In the genomic region with DNA sequence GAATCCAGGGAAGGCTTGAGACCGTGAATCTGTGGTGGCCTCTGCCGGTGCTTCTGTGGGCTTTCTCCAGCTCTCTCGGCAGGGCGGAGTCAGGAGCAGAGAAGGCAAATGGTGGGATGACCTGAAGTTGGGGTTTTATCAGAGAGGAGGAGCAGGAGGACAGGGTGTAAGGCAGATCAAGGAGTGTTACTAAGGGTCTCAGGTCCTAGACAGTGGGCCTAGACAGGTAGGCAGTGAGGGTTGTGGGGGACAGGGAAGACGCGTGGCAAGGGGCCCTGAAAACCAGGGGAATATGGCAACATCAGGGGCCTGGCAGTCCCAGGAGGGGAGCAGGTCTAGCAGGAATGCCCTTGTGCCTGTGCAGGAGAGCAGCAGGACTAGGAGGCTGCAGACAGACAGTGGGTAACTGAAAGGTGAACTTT, we compare ENCODE assay signal across 16 cellular contexts. TPM values are rescaled to one million over a fixed set of nuclear protein-coding genes. Genes with fewer than 3 reads are reported as not detected.
A peak's percentile ranks its signal among the peaks of the same experiment; 100 is the strongest.
DNase-seq lines count a peak whose midpoint lies in the region; ATAC-seq lines count a peak whose summit lies in the region.
"Had no signal": no experiment of that assay in that cellular context is flagged by ENCODE, and none has a peak within 500 bp of the region (broad histone marks: within the 10 kb centered on the region; RNA-seq: fewer than 3 reads in every experiment).

No MANE protein-coding gene starts in this region.

- H3K4me3 Mint-ChIP-seq in CD4-positive, alpha-beta memory T cell, result peak overlapping the region; percentile 1 to 90 (median 80)
- peak overlapping the region; percentile 32 for H3K4me3 Mint-ChIP-seq in activated T-helper 2 cell treated with anti-CD3 and anti-CD28 coated beads, Interferon-gamma antibody, Interleukin-2, Interleukin-4, amounts not matched to agents 10 μg/mL and 5 μg/mL and 100 μg/mL, durations not matched to agents 14 hours and 24 hours and 36 hours (ENCODE audit: low read depth)
- H3K4me3 Mint-ChIP-seq in naive B cell, result no peak overlapping the region

- H3K4me1 Mint-ChIP-seq in CD4-positive, alpha-beta memory T cell, result peaks cover 56 to 83% (median 69%) of the 10 kb centered on the region in 4 donors
- peaks cover 55% of the 10 kb centered on the region for H3K4me1 Mint-ChIP-seq in activated T-helper 2 cell treated with anti-CD3 and anti-CD28 coated beads, Interferon-gamma antibody, Interleukin-2, Interleukin-4, amounts not matched to agents 10 μg/mL and 5 μg/mL and 100 μg/mL, durations not matched to agents 14 hours and 24 hours and 36 hours (ENCODE audit: low read depth)
- peaks cover 0 to 6% (median 3%) of the 10 kb centered on the region in 3 donors for H3K4me1 Mint-ChIP-seq in naive B cell

- H3K9me3 Mint-ChIP-seq in CD4-positive, alpha-beta memory T cell, result peaks cover 0 to 4% (median 0%) of the 10 kb centered on the region in 8 donors
- peaks cover 5% of the 10 kb centered on the region for H3K9me3 Mint-ChIP-seq in activated T-helper 2 cell treated with anti-CD3 and anti-CD28 coated beads, Interferon-gamma antibody, Interleukin-2, Interleukin-4, amounts not matched to agents 10 μg/mL and 5 μg/mL and 100 μg/mL, durations not matched to agents 14 hours and 24 hours and 36 hours
- H3K9me3 Mint-ChIP-seq in naive B cell, result peaks cover 0 to 5% (median 0%) of the 10 kb centered on the region in 7 donors

- no peak for DNase-seq in CD4-positive, alpha-beta memory T cell
- DNase-seq in ELF-1 (ENCODE audit: low read depth, low spot score) (peak; percentile 30), naive B cell (no peak)
- no peak for DNase-seq in activated T-helper 2 cell treated with anti-CD3 and anti-CD28 coated beads, Interferon-gamma antibody, Interleukin-2, Interleukin-4, amounts not matched to agents 10 μg/mL and 5 μg/mL and 100 μg/mL, durations not matched to agents 14 hours and 24 hours and 36 hours (ENCODE audit: low spot score)
- DNase-seq in activated CD4-positive, CD25-positive, alpha-beta regulatory T cell treated with anti-CD3 and anti-CD28 coated beads, Interleukin-2, amount 50 U/mL, for 72 hours, result no peak
- DNase-seq: adrenal gland, cerebellar nuclear complex, DMS53, foreskin melanocyte, Kasumi-1, NCI-H1417 treated with DMSO at 0.1 percent for 48 hours, NCI-H345, right cardiac atrium, SIG-M5 had no signal

- H3K36me3 ChIP-seq in CD4-positive, alpha-beta memory T cell (ENCODE audit: insufficient read depth, low read length), result peaks cover 5% of the 10 kb centered on the region

- POLR2A ChIA-PET in CD4-positive, alpha-beta memory T cell (lab: Charles Lee; ENCODE audit: partially characterized antibody), result interaction anchor here (0.7 to 5.7 kb wide), 16 partner anchors 10 to 412 kb away, joined by 3 to 46 read pairs (median 9); partner anchors contain the start of genes GALM, HNRNPLL, SOS1 and SRSF7

- H3K27me3 ChIP-seq in CD4-positive, alpha-beta memory T cell (ENCODE audit: insufficient read depth, low read length), result no peaks in the 10 kb centered on the region
- H3K27me3 ChIP-seq: adrenal gland had no signal

- H3K4me3 ChIP-seq in CD4-positive, alpha-beta memory T cell (ENCODE audit: low read length in 2 of 2), result peak overlapping the region in 1 of 2 donors; percentile 5
- H3K4me3 ChIP-seq: adrenal gland had no signal

- ATAC-seq in naive B cell (ENCODE audit: low read depth in 2 of 2), result no peak
- ATAC-seq in HG02870 (IDR thresholded peaks at IDR 0.05; ENCODE audit: unreplicated experiment), result no peak
- no peak for ATAC-seq in HG03135 (IDR thresholded peaks at IDR 0.05; ENCODE audit: unreplicated experiment)
- ATAC-seq: right cardiac atrium had no signal

- H3K36me3 Mint-ChIP-seq in CD4-positive, alpha-beta memory T cell, result peaks cover 29 to 46% of the 10 kb centered on the region in 2 donors
- peaks cover 68% of the 10 kb centered on the region for H3K36me3 Mint-ChIP-seq in activated T-helper 2 cell treated with anti-CD3 and anti-CD28 coated beads, Interferon-gamma antibody, Interleukin-2, Interleukin-4, amounts not matched to agents 10 μg/mL and 5 μg/mL and 100 μg/mL, durations not matched to agents 14 hours and 24 hours and 36 hours (ENCODE audit: low read depth)
- H3K36me3 Mint-ChIP-seq in naive B cell, result peaks cover 9 to 20% of the 10 kb centered on the region in 2 donors

- H3K27ac ChIP-seq in CD4-positive, alpha-beta memory T cell (ENCODE audit: low read depth, low read length), result peak overlapping the region; percentile 46

- H3K27me3 Mint-ChIP-seq in CD4-positive, alpha-beta memory T cell, result no peaks in the 10 kb centered on the region
- no peaks in the 10 kb centered on the region for H3K27me3 Mint-ChIP-seq in activated T-helper 2 cell treated with anti-CD3 and anti-CD28 coated beads, Interferon-gamma antibody, Interleukin-2, Interleukin-4, amounts not matched to agents 10 μg/mL and 5 μg/mL and 100 μg/mL, durations not matched to agents 14 hours and 24 hours and 36 hours (ENCODE audit: low read depth)
- H3K27me3 Mint-ChIP-seq in naive B cell, result no peaks in the 10 kb centered on the region

- peaks cover 83% of the 10 kb centered on the region for H3K4me1 ChIP-seq in CD4-positive, alpha-beta memory T cell (ENCODE audit: insufficient read depth, low read length)

- intact Hi-C loops in CD4-positive, alpha-beta memory T cell (cut with micrococcal nuclease), result loop anchor here (1.0 to 2.0 kb wide), 5 partner anchors 12 to 106 kb away; no protein-coding TSS in a partner anchor
- intact Hi-C loops in activated T-helper 2 cell treated with anti-CD3 and anti-CD28 coated beads, Interferon-gamma antibody, Interleukin-2, Interleukin-4, amounts not matched to agents 10 μg/mL and 5 μg/mL and 100 μg/mL, durations not matched to agents 14 hours and 24 hours and 36 hours (cut with micrococcal nuclease), result loop anchor here (2.0 kb wide), 1 partner anchor 18 kb away; no protein-coding TSS in a partner anchor

- CTCF ChIA-PET in CD4-positive, alpha-beta memory T cell (lab: Charles Lee; ENCODE audit: partially characterized antibody), result interaction anchor here (0.9 to 3.5 kb wide), 17 partner anchors 9 to 129 kb away, joined by 3 to 19 read pairs (median 5); no protein-coding TSS in a partner anchor

- peak overlapping the region; percentile 92 to 98 (median 96) for H3K27ac Mint-ChIP-seq in CD4-positive, alpha-beta memory T cell
- H3K27ac Mint-ChIP-seq in activated T-helper 2 cell treated with anti-CD3 and anti-CD28 coated beads, Interferon-gamma antibody, Interleukin-2, Interleukin-4, amounts not matched to agents 10 μg/mL and 5 μg/mL and 100 μg/mL, durations not matched to agents 14 hours and 24 hours and 36 hours, result peak overlapping the region; percentile 81
- peak overlapping the region in 4 of 6 donors; percentile 20 to 84 (median 54) for H3K27ac Mint-ChIP-seq in naive B cell

- H3K9me3 ChIP-seq in CD4-positive, alpha-beta memory T cell (ENCODE audit: control insufficient read depth in 1 of 2, low read length in 2 of 2), result no peaks in the 10 kb centered on the region
- H3K9me3 ChIP-seq: adrenal gland had no signal

RNA-seq across cellular contexts. Expression of gene SRSF7, which starts 42.2 kb away (rescaled TPM):
- total RNA-seq in CD4-positive, alpha-beta memory T cell, result 100 to 1,000 TPM; 314 to 333 TPM
- 100 to 1,000 TPM; 177 to 202 TPM for polyA plus RNA-seq in CD4-positive, alpha-beta memory T cell
- 401 and 406 TPM in 2 replicates for total RNA-seq in activated T-helper 2 cell treated with anti-CD3 and anti-CD28 coated beads, Interferon-gamma antibody, Interleukin-2, Interleukin-4, amounts not matched to agents 10 μg/mL and 5 μg/mL and 100 μg/mL, durations not matched to agents 14 hours and 24 hours and 36 hours
- polyA plus RNA-seq in naive B cell (ENCODE audit: low read depth in 6 of 6), result 100 to 1,000 TPM; 164 to 306 (median 228) TPM

RNA-seq across cellular contexts. Expression of gene GALM, which starts 43.0 kb away (rescaled TPM):
- total RNA-seq in CD4-positive, alpha-beta memory T cell, result 10 to 100 TPM; 35.5 to 35.8 TPM
- polyA plus RNA-seq in CD4-positive, alpha-beta memory T cell, result 10 to 100 TPM; 51.2 to 60.4 TPM
- 42.1 and 43.0 TPM in 2 replicates for total RNA-seq in activated T-helper 2 cell treated with anti-CD3 and anti-CD28 coated beads, Interferon-gamma antibody, Interleukin-2, Interleukin-4, amounts not matched to agents 10 μg/mL and 5 μg/mL and 100 μg/mL, durations not matched to agents 14 hours and 24 hours and 36 hours
- 10 to 100 TPM in 4 of 6 donors, 1 to 10 TPM in 2; 7.4 to 12.1 (median 10.5) TPM for polyA plus RNA-seq in naive B cell (ENCODE audit: low read depth in 6 of 6)

Comparison
In these comparisons a context has a peak if more than half of its experiments do, and no peak if none do; other contexts are left out.
1. H3K4me3 Mint-ChIP-seq: peak in CD4-positive, alpha-beta memory T cell (8 of 8) and activated T-helper 2 cell treated with anti-CD3 and anti-CD28 coated beads, Interferon-gamma antibody, Interleukin-2, Interleukin-4, amounts not matched to agents 10 μg/mL and 5 μg/mL and 100 μg/mL, durations not matched to agents 14 hours and 24 hours and 36 hours (single experiment); none in naive B cell (0 of 8).
2. Peak in every context shown above with its lines, with median percentiles within 50 percentile points of each other: H3K27ac Mint-ChIP-seq.